Comparison of ENCODE assay signal across 13 cellular contexts in genomic region chr2:141766225-141766624, GRCh38.
DNase-seq lines count a peak whose midpoint lies in the region; FAIRE-seq and TF ChIP-seq lines count a peak whose summit lies in the region.
"Had no signal": no experiment of that assay in that cellular context is flagged by ENCODE, and none has a peak within 500 bp of the region (broad histone marks: within the 10 kb centered on the region; RNA-seq: fewer than 3 reads in every experiment).

No MANE protein-coding gene starts in this region.

- H3K4me1 Mint-ChIP-seq in astrocyte (ENCODE audit: low read depth, unreplicated experiment): peaks cover 19% of the 10 kb centered on the region
- H3K4me1 Mint-ChIP-seq: B cell; CD4-positive, alpha-beta memory T cell had no signal

- no peaks in the 10 kb centered on the region for H3K79me2 ChIP-seq in astrocyte (ENCODE audit: insufficient read depth, low read length)

- no peak overlapping the region for H3K4me3 Mint-ChIP-seq in astrocyte (ENCODE audit: unreplicated experiment)
- H3K4me3 Mint-ChIP-seq: B cell; CD4-positive, alpha-beta memory T cell had no signal

- no peaks in the 10 kb centered on the region for H3K9me3 ChIP-seq in astrocyte (ENCODE audit: insufficient read depth, low read depth, low read length)
- H3K9me3 ChIP-seq in thyroid gland: no peaks in the 10 kb centered on the region
- H3K9me3 ChIP-seq: HAP-1 had no signal

- H3K36me3 Mint-ChIP-seq in astrocyte (ENCODE audit: low read depth, unreplicated experiment): no peaks in the 10 kb centered on the region
- H3K36me3 Mint-ChIP-seq: CD4-positive, alpha-beta memory T cell had no signal

- H3K27me3 Mint-ChIP-seq in astrocyte (ENCODE audit: low read depth, unreplicated experiment): no peaks in the 10 kb centered on the region
- H3K27me3 Mint-ChIP-seq: B cell; CD4-positive, alpha-beta memory T cell had no signal

- DNase-seq in NCI-H82 (lab: John Stamatoyannopoulos, UW): peak; percentile 32
- DNase-seq in NCI-H82 treated with DMSO at 0.1 percent for 48 hours (lab: John Stamatoyannopoulos, UW; ENCODE audit: unreplicated experiment): no peak
- DNase-seq in NCI-H2171 treated with DMSO at 0.1 percent for 48 hours (lab: John Stamatoyannopoulos, UW): peak; percentile 82
- no peak for DNase-seq in astrocyte (ENCODE audit: low read depth)
- no peak for DNase-seq in activated T-cell treated with anti-CD3 and anti-CD28 coated beads for 4 hours
- no peak for DNase-seq in thyroid gland
- no peak for DNase-seq in substantia nigra (lab: John Stamatoyannopoulos, UW)
- DNase-seq: CD4-positive, alpha-beta memory T cell; NCI-H146 had no signal

- intact Hi-C loops in thyroid gland (cut with DNase I): no loop called here

- H3K9me3 Mint-ChIP-seq in astrocyte (ENCODE audit: unreplicated experiment): no peaks in the 10 kb centered on the region

- H3K27me3 ChIP-seq in astrocyte (ENCODE audit: insufficient read depth, low read length) (no peaks in the 10 kb centered on the region), thyroid gland (no peaks in the 10 kb centered on the region)

- H3K36me3 ChIP-seq in astrocyte (ENCODE audit: insufficient read depth, low read length) (no peaks in the 10 kb centered on the region), thyroid gland (no peaks in the 10 kb centered on the region)
- H3K36me3 ChIP-seq: HAP-1 had no signal

- TF ChIP-seq CTCF in astrocyte (IDR thresholded peaks at IDR 0.05; ENCODE audit: insufficient read depth, low read depth, low read length) (no peak), thyroid gland (IDR thresholded peaks at IDR 0.05) (no peak)

- no peak overlapping the region for H3K27ac Mint-ChIP-seq in astrocyte (ENCODE audit: unreplicated experiment)
- H3K27ac Mint-ChIP-seq: B cell; CD4-positive, alpha-beta memory T cell had no signal

- H3K4me3 ChIP-seq in astrocyte (ENCODE audit: insufficient read depth, low read depth, low read length) (no peak overlapping the region), thyroid gland (replicated peaks in 1 of 3) (no peak overlapping the region)
- H3K4me3 ChIP-seq: HAP-1 had no signal

- H4K20me1 ChIP-seq in astrocyte (ENCODE audit: insufficient read depth, low read length): no peaks in the 10 kb centered on the region

- H3K9ac ChIP-seq in astrocyte (ENCODE audit: low read length): no peak overlapping the region
- H3K9ac ChIP-seq: KMS-11 had no signal

- H2AFZ ChIP-seq in astrocyte (ENCODE audit: low read depth, low read length): no peak overlapping the region

- WGBS in thyroid gland, 2 donors: 65 to 71% methylated on average over 2 of the region's 2 CpGs

- H3K4me1 ChIP-seq in astrocyte (ENCODE audit: insufficient read depth, low read length) (peaks cover 15% of the 10 kb centered on the region), thyroid gland (no peaks in the 10 kb centered on the region)

- no peak for TF ChIP-seq POLR2A in thyroid gland (IDR thresholded peaks at IDR 0.05)

- peak overlapping the region; percentile 6 for H3K4me2 ChIP-seq in astrocyte (ENCODE audit: low read length)
- H3K4me2 ChIP-seq: KMS-11 had no signal

- no peak overlapping the region for H3K27ac ChIP-seq in astrocyte (ENCODE audit: low read depth, low read length)
- H3K27ac ChIP-seq in thyroid gland: no peak overlapping the region
- H3K27ac ChIP-seq in substantia nigra (ENCODE audit: low read depth, low read length, poor library complexity, severe bottlenecking): no peak overlapping the region
- H3K27ac ChIP-seq: KMS-11 had no signal

- FAIRE-seq in astrocyte (lab: Jason Lieb, UNC): no peak
- FAIRE-seq: HepG2 had no signal

Comparison
In these comparisons a context has a peak if more than half of its experiments do, and no peak if none do; other contexts are left out.
1. DNase-seq: peak in NCI-H82 (single experiment) and NCI-H2171 treated with DMSO at 0.1 percent for 48 hours (single experiment); none in NCI-H82 treated with DMSO at 0.1 percent for 48 hours (single experiment), astrocyte (single experiment), activated T-cell treated with anti-CD3 and anti-CD28 coated beads for 4 hours (single experiment), thyroid gland (0 of 2) and substantia nigra (0 of 49).